In genomic region chr14:100141133-100141497, GRCh38 we compare ENCODE assay signal across 1 cellular context.
TF ChIP-seq lines count a peak whose summit lies in the region.

No MANE protein-coding gene starts in this region.

TF ChIP-seq in IMR-90, 13 proteins besides CTCF, POLR2A, EP300 and RAD21 (continued from another document):
- TF ChIP-seq RCOR1 (IDR thresholded peaks at IDR 0.05; ENCODE audit: insufficient replicate concordance, low read length) (no peak), RFX5 (IDR thresholded peaks at IDR 0.05; ENCODE audit: low read depth, low read length) (no peak), BHLHE40 (IDR thresholded peaks at IDR 0.05; ENCODE audit: low read depth, low read length) (no peak)
